In the genomic region with DNA sequence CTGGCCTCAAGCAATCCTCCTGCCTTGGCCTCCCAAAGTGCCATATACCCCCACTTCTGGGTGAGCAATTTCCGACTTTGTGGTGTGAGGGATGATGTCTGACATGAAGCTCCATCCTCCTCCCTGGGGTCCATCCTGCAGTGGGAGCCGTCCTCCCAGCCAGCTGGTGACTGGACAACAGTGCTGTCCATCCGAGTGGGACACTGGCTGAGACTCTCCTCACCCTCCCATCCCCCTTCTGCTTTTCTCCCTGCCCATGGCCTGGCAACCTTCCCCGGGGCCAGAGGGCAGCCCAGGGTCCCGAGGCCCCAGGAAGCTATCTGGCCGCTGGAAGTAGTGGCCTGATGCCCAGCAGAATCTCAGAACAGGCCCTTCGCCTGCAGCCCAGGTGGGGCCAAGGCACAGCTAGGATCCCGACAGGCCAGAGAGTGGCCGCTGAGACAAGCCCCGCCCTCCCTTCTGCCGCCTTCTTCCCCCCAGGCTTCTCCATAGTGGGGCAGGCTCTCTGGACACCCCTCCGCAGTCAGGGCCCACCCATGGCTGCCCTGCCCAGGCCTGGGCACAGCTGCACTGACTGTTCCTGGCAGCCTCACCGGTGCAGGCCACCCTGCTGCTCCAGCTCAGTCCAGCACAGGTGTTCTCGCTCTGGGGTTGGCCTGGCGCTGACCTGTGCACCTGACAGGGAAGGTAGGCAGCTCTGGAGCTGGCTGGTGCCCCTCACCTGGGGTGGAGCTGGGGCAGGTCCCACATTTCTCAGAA, we compare ENCODE assay signal across 3 cellular contexts.
TF ChIP-seq lines count a peak whose summit lies in the region.

No MANE protein-coding gene starts in this region.

TF ChIP-seq in IMR-90, 13 proteins besides CTCF, POLR2A, EP300 and RAD21:
- no peak for TF ChIP-seq SMC3 (IDR thresholded peaks at IDR 0.05; ENCODE audit: low read depth, low read length)
- no peak for TF ChIP-seq MAZ (IDR thresholded peaks at IDR 0.05; ENCODE audit: borderline replicate concordance, low read depth, low read length)
- TF ChIP-seq RCOR1 (IDR thresholded peaks at IDR 0.05; ENCODE audit: insufficient replicate concordance, low read length), result no peak
- TF ChIP-seq, protein P1, sequence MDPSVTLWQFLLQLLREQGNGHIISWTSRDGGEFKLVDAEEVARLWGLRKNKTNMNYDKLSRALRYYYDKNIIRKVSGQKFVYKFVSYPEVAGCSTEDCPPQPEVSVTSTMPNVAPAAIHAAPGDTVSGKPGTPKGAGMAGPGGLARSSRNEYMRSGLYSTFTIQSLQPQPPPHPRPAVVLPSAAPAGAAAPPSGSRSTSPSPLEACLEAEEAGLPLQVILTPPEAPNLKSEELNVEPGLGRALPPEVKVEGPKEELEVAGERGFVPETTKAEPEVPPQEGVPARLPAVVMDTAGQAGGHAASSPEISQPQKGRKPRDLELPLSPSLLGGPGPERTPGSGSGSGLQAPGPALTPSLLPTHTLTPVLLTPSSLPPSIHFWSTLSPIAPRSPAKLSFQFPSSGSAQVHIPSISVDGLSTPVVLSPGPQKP (IDR thresholded peaks at IDR 0.05; ENCODE audit: borderline replicate concordance, low read depth, low read length), result no peak
- no peak for TF ChIP-seq CEBPB (IDR thresholded peaks at IDR 0.05; ENCODE audit: low read depth, low read length)
- TF ChIP-seq, protein P2, sequence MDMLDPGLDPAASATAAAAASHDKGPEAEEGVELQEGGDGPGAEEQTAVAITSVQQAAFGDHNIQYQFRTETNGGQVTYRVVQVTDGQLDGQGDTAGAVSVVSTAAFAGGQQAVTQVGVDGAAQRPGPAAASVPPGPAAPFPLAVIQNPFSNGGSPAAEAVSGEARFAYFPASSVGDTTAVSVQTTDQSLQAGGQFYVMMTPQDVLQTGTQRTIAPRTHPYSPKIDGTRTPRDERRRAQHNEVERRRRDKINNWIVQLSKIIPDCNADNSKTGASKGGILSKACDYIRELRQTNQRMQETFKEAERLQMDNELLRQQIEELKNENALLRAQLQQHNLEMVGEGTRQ (IDR thresholded peaks at IDR 0.05; ENCODE audit: low read depth, low read length), result no peak
- TF ChIP-seq NFE2L2 (IDR thresholded peaks at IDR 0.05; ENCODE audit: low read depth, low read length), result no peak
- TF ChIP-seq FOS (IDR thresholded peaks at IDR 0.05; ENCODE audit: low read depth, low read length), result no peak
- TF ChIP-seq MAFK (IDR thresholded peaks at IDR 0.05; ENCODE audit: low read depth, low read length), result no peak
- TF ChIP-seq BHLHE40 (IDR thresholded peaks at IDR 0.05; ENCODE audit: low read depth, low read length), result no peak
- TF ChIP-seq CHD1 (IDR thresholded peaks at IDR 0.05; ENCODE audit: low read depth, low read length), result no peak

TF ChIP-seq in GM12891, 5 proteins besides CTCF, POLR2A, EP300 and RAD21:
- TF ChIP-seq SPI1 (IDR thresholded peaks at IDR 0.05; ENCODE audit: low read depth, low read length) (no peak), TAF1 (IDR thresholded peaks at IDR 0.05; ENCODE audit: low read depth, low read length) (no peak), POU2F2 (IDR thresholded peaks at IDR 0.05; ENCODE audit: low read depth, low read length) (no peak), PAX5 (IDR thresholded peaks at IDR 0.05; ENCODE audit: insufficient read depth, low read length, severe bottlenecking) (no peak), POLR2AphosphoS5 (IDR thresholded peaks at IDR 0.05; ENCODE audit: low read depth, low read length) (no peak)

TF ChIP-seq in GM23338, 12 proteins besides CTCF, POLR2A, EP300 and RAD21:
- no peak for TF ChIP-seq POLR2AphosphoS5 (IDR thresholded peaks at IDR 0.05; ENCODE audit: low read depth)
- TF ChIP-seq ZNF331 (CRISPR knock-in tag; IDR thresholded peaks at IDR 0.05; ENCODE audit: low read depth), result no peak
- TF ChIP-seq, protein P3, sequence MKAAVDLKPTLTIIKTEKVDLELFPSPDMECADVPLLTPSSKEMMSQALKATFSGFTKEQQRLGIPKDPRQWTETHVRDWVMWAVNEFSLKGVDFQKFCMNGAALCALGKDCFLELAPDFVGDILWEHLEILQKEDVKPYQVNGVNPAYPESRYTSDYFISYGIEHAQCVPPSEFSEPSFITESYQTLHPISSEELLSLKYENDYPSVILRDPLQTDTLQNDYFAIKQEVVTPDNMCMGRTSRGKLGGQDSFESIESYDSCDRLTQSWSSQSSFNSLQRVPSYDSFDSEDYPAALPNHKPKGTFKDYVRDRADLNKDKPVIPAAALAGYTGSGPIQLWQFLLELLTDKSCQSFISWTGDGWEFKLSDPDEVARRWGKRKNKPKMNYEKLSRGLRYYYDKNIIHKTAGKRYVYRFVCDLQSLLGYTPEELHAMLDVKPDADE (IDR thresholded peaks at IDR 0.05), result no peak
- TF ChIP-seq EZH2phosphoT487 (IDR thresholded peaks at IDR 0.05; ENCODE audit: unreplicated experiment), result no peak
- no peak for TF ChIP-seq STAT1 (IDR thresholded peaks at IDR 0.05; ENCODE audit: unreplicated experiment)
- TF ChIP-seq, protein P4, sequence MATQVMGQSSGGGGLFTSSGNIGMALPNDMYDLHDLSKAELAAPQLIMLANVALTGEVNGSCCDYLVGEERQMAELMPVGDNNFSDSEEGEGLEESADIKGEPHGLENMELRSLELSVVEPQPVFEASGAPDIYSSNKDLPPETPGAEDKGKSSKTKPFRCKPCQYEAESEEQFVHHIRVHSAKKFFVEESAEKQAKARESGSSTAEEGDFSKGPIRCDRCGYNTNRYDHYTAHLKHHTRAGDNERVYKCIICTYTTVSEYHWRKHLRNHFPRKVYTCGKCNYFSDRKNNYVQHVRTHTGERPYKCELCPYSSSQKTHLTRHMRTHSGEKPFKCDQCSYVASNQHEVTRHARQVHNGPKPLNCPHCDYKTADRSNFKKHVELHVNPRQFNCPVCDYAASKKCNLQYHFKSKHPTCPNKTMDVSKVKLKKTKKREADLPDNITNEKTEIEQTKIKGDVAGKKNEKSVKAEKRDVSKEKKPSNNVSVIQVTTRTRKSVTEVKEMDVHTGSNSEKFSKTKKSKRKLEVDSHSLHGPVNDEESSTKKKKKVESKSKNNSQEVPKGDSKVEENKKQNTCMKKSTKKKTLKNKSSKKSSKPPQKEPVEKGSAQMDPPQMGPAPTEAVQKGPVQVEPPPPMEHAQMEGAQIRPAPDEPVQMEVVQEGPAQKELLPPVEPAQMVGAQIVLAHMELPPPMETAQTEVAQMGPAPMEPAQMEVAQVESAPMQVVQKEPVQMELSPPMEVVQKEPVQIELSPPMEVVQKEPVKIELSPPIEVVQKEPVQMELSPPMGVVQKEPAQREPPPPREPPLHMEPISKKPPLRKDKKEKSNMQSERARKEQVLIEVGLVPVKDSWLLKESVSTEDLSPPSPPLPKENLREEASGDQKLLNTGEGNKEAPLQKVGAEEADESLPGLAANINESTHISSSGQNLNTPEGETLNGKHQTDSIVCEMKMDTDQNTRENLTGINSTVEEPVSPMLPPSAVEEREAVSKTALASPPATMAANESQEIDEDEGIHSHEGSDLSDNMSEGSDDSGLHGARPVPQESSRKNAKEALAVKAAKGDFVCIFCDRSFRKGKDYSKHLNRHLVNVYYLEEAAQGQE (IDR thresholded peaks at IDR 0.05; ENCODE audit: unreplicated experiment), result no peak
- no peak for TF ChIP-seq JUNB (IDR thresholded peaks at IDR 0.05; ENCODE audit: unreplicated experiment)
- no peak for TF ChIP-seq ZNF114 (CRISPR knock-in tag; IDR thresholded peaks at IDR 0.05)
- no peak for TF ChIP-seq EZH2 (IDR thresholded peaks at IDR 0.05; ENCODE audit: low read depth, unreplicated experiment)
- TF ChIP-seq CREB1 (CRISPR knock-in tag; IDR thresholded peaks at IDR 0.05; ENCODE audit: low read depth), result no peak
- no peak for TF ChIP-seq NANOG (IDR thresholded peaks at IDR 0.05; ENCODE audit: borderline replicate concordance)
- TF ChIP-seq, protein P5, sequence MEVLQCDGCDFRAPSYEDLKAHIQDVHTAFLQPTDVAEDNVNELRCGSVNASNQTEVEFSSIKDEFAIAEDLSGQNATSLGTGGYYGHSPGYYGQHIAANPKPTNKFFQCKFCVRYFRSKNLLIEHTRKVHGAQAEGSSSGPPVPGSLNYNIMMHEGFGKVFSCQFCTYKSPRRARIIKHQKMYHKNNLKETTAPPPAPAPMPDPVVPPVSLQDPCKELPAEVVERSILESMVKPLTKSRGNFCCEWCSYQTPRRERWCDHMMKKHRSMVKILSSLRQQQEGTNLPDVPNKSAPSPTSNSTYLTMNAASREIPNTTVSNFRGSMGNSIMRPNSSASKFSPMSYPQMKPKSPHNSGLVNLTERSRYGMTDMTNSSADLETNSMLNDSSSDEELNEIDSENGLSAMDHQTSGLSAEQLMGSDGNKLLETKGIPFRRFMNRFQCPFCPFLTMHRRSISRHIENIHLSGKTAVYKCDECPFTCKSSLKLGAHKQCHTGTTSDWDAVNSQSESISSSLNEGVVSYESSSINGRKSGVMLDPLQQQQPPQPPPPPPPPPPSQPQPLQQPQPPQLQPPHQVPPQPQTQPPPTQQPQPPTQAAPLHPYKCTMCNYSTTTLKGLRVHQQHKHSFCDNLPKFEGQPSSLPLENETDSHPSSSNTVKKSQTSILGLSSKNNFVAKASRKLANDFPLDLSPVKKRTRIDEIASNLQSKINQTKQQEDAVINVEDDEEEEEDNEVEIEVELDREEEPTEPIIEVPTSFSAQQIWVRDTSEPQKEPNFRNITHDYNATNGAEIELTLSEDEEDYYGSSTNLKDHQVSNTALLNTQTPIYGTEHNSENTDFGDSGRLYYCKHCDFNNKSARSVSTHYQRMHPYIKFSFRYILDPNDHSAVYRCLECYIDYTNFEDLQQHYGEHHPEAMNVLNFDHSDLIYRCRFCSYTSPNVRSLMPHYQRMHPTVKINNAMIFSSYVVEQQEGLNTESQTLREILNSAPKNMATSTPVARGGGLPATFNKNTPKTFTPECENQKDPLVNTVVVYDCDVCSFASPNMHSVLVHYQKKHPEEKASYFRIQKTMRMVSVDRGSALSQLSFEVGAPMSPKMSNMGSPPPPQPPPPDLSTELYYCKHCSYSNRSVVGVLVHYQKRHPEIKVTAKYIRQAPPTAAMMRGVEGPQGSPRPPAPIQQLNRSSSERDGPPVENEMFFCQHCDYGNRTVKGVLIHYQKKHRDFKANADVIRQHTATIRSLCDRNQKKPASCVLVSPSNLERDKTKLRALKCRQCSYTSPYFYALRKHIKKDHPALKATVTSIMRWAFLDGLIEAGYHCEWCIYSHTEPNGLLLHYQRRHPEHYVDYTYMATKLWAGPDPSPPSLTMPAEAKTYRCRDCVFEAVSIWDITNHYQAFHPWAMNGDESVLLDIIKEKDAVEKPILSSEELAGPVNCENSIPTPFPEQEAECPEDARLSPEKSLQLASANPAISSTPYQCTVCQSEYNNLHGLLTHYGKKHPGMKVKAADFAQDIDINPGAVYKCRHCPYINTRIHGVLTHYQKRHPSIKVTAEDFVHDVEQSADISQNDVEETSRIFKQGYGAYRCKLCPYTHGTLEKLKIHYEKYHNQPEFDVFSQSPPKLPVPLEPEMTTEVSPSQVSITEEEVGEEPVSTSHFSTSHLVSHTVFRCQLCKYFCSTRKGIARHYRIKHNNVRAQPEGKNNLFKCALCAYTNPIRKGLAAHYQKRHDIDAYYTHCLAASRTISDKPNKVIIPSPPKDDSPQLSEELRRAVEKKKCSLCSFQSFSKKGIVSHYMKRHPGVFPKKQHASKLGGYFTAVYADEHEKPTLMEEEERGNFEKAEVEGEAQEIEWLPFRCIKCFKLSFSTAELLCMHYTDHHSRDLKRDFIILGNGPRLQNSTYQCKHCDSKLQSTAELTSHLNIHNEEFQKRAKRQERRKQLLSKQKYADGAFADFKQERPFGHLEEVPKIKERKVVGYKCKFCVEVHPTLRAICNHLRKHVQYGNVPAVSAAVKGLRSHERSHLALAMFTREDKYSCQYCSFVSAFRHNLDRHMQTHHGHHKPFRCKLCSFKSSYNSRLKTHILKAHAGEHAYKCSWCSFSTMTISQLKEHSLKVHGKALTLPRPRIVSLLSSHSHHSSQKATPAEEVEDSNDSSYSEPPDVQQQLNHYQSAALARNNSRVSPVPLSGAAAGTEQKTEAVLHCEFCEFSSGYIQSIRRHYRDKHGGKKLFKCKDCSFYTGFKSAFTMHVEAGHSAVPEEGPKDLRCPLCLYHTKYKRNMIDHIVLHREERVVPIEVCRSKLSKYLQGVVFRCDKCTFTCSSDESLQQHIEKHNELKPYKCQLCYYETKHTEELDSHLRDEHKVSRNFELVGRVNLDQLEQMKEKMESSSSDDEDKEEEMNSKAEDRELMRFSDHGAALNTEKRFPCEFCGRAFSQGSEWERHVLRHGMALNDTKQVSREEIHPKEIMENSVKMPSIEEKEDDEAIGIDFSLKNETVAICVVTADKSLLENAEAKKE (CRISPR knock-in tag; IDR thresholded peaks at IDR 0.05), result no peak
TF ChIP-seq in GM23338: peak in this region for 0.
